Comparison of ENCODE assay signal across 1 cellular context in the genomic region with DNA sequence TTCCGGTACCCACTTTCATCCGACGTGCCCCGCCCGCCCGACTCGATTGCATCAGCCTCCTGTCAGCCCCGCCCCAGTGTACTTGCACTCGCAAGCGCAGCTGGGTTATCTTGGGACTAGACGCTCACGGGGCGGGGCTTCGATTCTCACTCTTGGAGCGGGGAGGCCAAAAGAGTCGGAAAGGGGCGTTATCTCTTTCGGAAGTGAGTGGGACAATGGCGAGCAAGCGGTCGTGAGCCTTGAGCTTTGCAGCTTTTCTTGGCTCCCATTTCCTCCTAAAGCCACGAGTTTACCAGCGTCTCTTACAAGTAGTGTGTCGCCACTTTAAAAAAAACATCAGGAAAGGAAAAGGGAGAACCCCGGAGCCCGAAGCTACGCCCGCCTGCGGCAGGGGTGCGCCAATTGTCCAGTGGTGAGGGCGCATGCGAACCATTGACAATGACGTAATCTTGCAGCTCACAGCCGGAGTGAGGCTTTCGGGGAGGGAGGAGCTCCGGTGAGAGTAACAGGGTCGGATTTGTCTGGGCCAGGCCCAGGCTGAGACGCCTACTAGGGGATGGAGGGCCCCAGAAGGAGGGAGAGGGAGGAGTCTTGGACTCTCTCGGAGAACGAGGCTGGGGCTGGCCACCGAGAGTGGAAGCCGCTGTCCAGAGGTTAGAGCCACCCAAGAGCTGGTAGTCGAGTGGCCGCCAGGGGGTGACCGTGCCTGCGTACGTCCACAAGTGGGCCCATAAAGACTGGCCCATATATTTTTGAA.
TF ChIP-seq lines count a peak whose summit lies in the region.

No MANE protein-coding gene starts in this region.

TF ChIP-seq in K562, 482 proteins besides CTCF, POLR2A, EP300 and RAD21 (continued from another document):
- TF ChIP-seq, protein P1, sequence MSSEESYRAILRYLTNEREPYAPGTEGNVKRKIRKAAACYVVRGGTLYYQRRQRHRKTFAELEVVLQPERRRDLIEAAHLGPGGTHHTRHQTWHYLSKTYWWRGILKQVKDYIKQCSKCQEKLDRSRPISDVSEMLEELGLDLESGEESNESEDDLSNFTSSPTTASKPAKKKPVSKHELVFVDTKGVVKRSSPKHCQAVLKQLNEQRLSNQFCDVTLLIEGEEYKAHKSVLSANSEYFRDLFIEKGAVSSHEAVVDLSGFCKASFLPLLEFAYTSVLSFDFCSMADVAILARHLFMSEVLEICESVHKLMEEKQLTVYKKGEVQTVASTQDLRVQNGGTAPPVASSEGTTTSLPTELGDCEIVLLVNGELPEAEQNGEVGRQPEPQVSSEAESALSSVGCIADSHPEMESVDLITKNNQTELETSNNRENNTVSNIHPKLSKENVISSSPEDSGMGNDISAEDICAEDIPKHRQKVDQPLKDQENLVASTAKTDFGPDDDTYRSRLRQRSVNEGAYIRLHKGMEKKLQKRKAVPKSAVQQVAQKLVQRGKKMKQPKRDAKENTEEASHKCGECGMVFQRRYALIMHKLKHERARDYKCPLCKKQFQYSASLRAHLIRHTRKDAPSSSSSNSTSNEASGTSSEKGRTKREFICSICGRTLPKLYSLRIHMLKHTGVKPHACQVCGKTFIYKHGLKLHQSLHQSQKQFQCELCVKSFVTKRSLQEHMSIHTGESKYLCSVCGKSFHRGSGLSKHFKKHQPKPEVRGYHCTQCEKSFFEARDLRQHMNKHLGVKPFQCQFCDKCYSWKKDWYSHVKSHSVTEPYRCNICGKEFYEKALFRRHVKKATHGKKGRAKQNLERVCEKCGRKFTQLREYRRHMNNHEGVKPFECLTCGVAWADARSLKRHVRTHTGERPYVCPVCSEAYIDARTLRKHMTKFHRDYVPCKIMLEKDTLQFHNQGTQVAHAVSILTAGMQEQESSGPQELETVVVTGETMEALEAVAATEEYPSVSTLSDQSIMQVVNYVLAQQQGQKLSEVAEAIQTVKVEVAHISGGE (CRISPR knock-in tag; IDR thresholded peaks at IDR 0.05): 0 out of 6 replicates have a peak, but pooled peaks of 2 of the 3 experiments have one; percentile 32 to 42
- no peak for TF ChIP-seq PRMT5 (CRISPR knock-in tag; IDR thresholded peaks at IDR 0.05)
- TF ChIP-seq EP400 (IDR thresholded peaks at IDR 0.05): peak; percentile 94
- peak; percentile 47; the same call in 1 of the 2 replicates for TF ChIP-seq L3MBTL2 (IDR thresholded peaks at IDR 0.05)
- peak; percentile 80 for TF ChIP-seq TAF7 (tag; IDR thresholded peaks at IDR 0.05)
- no peak for TF ChIP-seq ZNF197 (CRISPR knock-in tag; IDR thresholded peaks at IDR 0.05; ENCODE audit: low read depth)
- TF ChIP-seq, protein P2, sequence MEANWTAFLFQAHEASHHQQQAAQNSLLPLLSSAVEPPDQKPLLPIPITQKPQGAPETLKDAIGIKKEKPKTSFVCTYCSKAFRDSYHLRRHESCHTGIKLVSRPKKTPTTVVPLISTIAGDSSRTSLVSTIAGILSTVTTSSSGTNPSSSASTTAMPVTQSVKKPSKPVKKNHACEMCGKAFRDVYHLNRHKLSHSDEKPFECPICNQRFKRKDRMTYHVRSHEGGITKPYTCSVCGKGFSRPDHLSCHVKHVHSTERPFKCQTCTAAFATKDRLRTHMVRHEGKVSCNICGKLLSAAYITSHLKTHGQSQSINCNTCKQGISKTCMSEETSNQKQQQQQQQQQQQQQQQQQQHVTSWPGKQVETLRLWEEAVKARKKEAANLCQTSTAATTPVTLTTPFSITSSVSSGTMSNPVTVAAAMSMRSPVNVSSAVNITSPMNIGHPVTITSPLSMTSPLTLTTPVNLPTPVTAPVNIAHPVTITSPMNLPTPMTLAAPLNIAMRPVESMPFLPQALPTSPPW (CRISPR knock-in tag; IDR thresholded peaks at IDR 0.05): peak; percentile 84
- TF ChIP-seq POLR2AphosphoS5 (IDR thresholded peaks at IDR 0.05; ENCODE audit: control insufficient read depth, insufficient read depth, low read depth, low read length): peak; percentile 65
- TF ChIP-seq STAG1 (CRISPR knock-in tag; IDR thresholded peaks at IDR 0.05; ENCODE audit: borderline replicate concordance): peak; percentile 19; the same call in 1 of the 2 replicates
- TF ChIP-seq, protein P3, sequence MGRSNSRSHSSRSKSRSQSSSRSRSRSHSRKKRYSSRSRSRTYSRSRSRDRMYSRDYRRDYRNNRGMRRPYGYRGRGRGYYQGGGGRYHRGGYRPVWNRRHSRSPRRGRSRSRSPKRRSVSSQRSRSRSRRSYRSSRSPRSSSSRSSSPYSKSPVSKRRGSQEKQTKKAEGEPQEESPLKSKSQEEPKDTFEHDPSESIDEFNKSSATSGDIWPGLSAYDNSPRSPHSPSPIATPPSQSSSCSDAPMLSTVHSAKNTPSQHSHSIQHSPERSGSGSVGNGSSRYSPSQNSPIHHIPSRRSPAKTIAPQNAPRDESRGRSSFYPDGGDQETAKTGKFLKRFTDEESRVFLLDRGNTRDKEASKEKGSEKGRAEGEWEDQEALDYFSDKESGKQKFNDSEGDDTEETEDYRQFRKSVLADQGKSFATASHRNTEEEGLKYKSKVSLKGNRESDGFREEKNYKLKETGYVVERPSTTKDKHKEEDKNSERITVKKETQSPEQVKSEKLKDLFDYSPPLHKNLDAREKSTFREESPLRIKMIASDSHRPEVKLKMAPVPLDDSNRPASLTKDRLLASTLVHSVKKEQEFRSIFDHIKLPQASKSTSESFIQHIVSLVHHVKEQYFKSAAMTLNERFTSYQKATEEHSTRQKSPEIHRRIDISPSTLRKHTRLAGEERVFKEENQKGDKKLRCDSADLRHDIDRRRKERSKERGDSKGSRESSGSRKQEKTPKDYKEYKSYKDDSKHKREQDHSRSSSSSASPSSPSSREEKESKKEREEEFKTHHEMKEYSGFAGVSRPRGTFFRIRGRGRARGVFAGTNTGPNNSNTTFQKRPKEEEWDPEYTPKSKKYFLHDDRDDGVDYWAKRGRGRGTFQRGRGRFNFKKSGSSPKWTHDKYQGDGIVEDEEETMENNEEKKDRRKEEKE (IDR thresholded peaks at IDR 0.05; ENCODE audit: borderline replicate concordance in 1 of 2, control insufficient read depth in 1 of 2, low read depth in 2 of 2, low read length in 1 of 2): 0 out of 4 replicates have a peak, but pooled peaks of 1 of the 2 experiments have one; percentile 12
